Comparison of ENCODE assay signal across 8 cellular contexts in genomic region chr5:96322865-96323264, GRCh38.
"Had no signal": no experiment of that assay in that cellular context is flagged by ENCODE, and none has a peak within 500 bp of the region (broad histone marks: within the 10 kb centered on the region; RNA-seq: fewer than 3 reads in every experiment).

No MANE protein-coding gene starts in this region.

- H3K4me3 Mint-ChIP-seq: IgD-negative memory B cell had no signal

- H3K4me1 Mint-ChIP-seq: IgD-negative memory B cell had no signal

- H3K27me3 Mint-ChIP-seq: IgD-negative memory B cell had no signal

- H3K9me3 ChIP-seq: HAP-1 had no signal

- ATAC-seq: HCT116 had no signal

- H3K4me2 ChIP-seq: KMS-11 had no signal

- DNase-seq: GM23248, H7, KBM-7 had no signal

- H3K4me1 ChIP-seq: HAP-1 had no signal

- H3K4me3 ChIP-seq: GM23248, HAP-1 had no signal

- H3K9ac ChIP-seq: GM23248, KMS-11 had no signal

- H3K36me3 ChIP-seq: HAP-1 had no signal

- H3K27ac ChIP-seq: HL-60, KMS-11 had no signal

- H2AFZ ChIP-seq: GM23248 had no signal

- H3K27ac Mint-ChIP-seq: IgD-negative memory B cell had no signal
